1 cellular context compared by ENCODE assay signal in the genomic region with DNA sequence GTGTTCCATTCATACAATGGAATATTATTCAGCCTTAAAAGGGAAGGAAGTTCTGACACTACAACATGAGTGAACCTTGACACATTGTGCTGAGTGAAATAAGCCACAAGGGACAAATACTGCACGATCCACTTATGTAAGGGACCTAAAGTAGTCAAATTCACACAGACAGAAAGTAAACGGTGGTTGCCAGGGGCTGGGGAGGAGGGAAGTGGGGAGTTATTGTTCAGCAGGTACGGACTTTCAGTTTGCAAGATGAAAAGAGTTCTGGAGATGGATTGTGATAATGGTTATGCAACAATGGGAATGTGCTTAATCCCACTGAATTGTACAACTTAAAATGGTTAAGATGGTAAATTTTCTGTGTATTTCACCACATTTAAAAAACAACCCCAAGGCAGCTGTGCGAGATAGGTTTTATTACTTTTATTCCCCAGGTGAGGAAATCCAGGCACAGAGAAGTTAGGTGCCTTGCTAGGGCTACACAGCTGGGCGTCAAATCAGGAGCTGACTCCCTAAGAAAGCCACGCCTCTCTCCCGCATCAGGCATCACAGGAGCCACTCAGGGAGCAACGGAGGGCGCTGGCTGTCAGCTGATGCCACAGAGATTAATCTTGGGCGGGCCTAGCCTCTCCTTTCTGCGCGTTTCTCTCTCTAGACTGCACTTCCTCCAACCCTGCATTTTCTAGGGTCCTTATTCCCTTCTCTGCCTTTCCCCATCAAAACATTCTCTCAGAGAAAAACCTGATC.
TF ChIP-seq lines count a peak whose summit lies in the region.

No MANE protein-coding gene starts in this region.

TF ChIP-seq in IMR-90, 13 proteins besides CTCF, POLR2A, EP300 and RAD21 (continued from another document):
- TF ChIP-seq RFX5 (IDR thresholded peaks at IDR 0.05; ENCODE audit: low read depth, low read length) = no peak
- TF ChIP-seq RCOR1 (IDR thresholded peaks at IDR 0.05; ENCODE audit: insufficient replicate concordance, low read length) = no peak
- TF ChIP-seq MAZ (IDR thresholded peaks at IDR 0.05; ENCODE audit: borderline replicate concordance, low read depth, low read length) = no peak
- no peak for TF ChIP-seq NFE2L2 (IDR thresholded peaks at IDR 0.05; ENCODE audit: low read depth, low read length)
- no peak for TF ChIP-seq CEBPB (IDR thresholded peaks at IDR 0.05; ENCODE audit: low read depth, low read length)
- TF ChIP-seq, protein P1, sequence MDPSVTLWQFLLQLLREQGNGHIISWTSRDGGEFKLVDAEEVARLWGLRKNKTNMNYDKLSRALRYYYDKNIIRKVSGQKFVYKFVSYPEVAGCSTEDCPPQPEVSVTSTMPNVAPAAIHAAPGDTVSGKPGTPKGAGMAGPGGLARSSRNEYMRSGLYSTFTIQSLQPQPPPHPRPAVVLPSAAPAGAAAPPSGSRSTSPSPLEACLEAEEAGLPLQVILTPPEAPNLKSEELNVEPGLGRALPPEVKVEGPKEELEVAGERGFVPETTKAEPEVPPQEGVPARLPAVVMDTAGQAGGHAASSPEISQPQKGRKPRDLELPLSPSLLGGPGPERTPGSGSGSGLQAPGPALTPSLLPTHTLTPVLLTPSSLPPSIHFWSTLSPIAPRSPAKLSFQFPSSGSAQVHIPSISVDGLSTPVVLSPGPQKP (IDR thresholded peaks at IDR 0.05; ENCODE audit: borderline replicate concordance, low read depth, low read length) = no peak
TF ChIP-seq in IMR-90: peak in this region for 0.
